In the genomic region with DNA sequence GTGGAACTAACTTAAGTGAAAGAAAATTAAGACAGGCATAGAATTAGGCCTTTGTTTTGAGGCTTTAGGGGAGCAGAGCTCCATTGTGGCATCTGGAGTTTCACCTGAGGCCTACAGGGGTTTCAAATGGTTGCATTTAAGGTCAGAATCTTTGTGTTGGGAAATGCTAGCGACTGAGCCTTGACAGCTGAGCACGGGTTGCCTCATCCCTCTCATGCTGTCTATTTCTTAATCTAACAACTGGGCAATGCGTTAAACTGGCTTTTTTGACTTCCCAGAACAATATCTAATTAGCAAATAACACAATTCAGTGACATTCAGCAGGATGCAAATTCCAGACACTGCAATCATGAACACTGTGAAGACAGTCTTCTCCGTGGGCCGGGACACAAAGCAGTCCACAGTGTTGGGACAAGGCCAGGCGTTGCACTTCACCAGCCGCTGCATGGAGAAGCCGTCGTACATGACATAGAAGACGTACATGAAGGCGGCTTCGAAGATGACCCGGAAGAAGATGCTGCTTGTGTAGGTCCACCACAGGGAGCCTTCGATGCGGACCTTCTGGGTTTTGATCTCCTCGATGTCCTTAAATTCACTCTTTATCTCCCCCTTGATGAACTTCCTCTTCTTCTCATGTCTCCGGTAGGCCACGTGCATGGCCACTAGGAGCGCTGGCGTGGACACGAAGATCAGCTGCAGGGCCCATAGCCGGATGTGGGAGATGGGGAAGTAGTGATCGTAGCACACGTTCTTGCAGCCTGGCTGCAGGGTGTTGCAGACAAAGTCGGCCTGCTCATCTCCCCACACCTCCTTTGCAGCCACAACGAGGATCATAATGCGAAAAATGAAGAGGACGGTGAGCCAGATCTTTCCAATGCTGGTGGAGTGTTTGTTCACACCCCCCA, we compare ENCODE assay signal across 12 cellular contexts. TPM values are rescaled to one million over a fixed set of nuclear protein-coding genes. Genes with fewer than 3 reads are reported as not detected.
DNase-seq lines count a peak whose midpoint lies in the region; ATAC-seq and TF ChIP-seq lines count a peak whose summit lies in the region.
"Had no signal": no experiment of that assay in that cellular context is flagged by ENCODE, and none has a peak within 500 bp of the region (broad histone marks: within the 10 kb centered on the region; RNA-seq: fewer than 3 reads in every experiment).

No MANE protein-coding gene starts in this region.

- H3K9me3 ChIP-seq in PC-3 (ENCODE audit: low read length) = no peaks in the 10 kb centered on the region
- H3K9me3 ChIP-seq in transverse colon = no peaks in the 10 kb centered on the region

- no peaks in the 10 kb centered on the region for H3F3A ChIP-seq in PC-3 (ENCODE audit: low read length, unreplicated experiment)

- H4K20me1 ChIP-seq in PC-3 (ENCODE audit: low read length) = no peaks in the 10 kb centered on the region

- no peaks in the 10 kb centered on the region for H3K27me3 ChIP-seq in PC-3 (ENCODE audit: low read length)
- H3K27me3 ChIP-seq in transverse colon = peaks cover 22% of the 10 kb centered on the region

- H3K4me2 ChIP-seq in PC-3 (ENCODE audit: low read length) = no peak overlapping the region

- CTCF ChIA-PET in activated naive CD4-positive, alpha-beta T cell treated with anti-CD3 and anti-CD28 coated beads, Interleukin-2, amount 10 ng/mL, durations not matched to agents 7 days and 5 days (lab: Charles Lee) = no interaction called here
- CTCF ChIA-PET in PC-3 (lab: Charles Lee) = no interaction called here

- H3K27ac ChIP-seq in PC-3 (ENCODE audit: low read length) (no peak overlapping the region), transverse colon (peak overlapping the region in 1 of 4 donors; percentile 35)

- TF ChIP-seq CTCF in PC-3 (conservative IDR thresholded peaks at IDR 0.05; ENCODE audit: low read depth, low read length) (peak; percentile 31; the same call in 1 of the 2 replicates), endothelial cell (IDR thresholded peaks at IDR 0.05; ENCODE audit: unreplicated experiment) (peak; percentile 37), transverse colon (IDR thresholded peaks at IDR 0.05) (peak in 3 of 5 experiments; percentile 13 to 39 (median 29))

- H3K4me3 ChIP-seq in PC-3 (ENCODE audit: low read length) = no peak overlapping the region
- no peak overlapping the region for H3K4me3 ChIP-seq in transverse colon

- TF ChIP-seq POLR2A in transverse colon (IDR thresholded peaks at IDR 0.05) = no peak

- peaks cover 11% of the 10 kb centered on the region for H3K4me1 Mint-ChIP-seq in activated naive CD4-positive, alpha-beta T cell treated with anti-CD3 and anti-CD28 coated beads, Interleukin-2, amount 10 ng/mL, durations not matched to agents 7 days and 5 days
- no peaks in the 10 kb centered on the region for H3K4me1 Mint-ChIP-seq in endothelial cell (ENCODE audit: unreplicated experiment)

- BruUV-seq in PC-3 (replicated peaks; lab: Mats Ljungman, UMichigan) = no TSS peak

- H3K9me2 ChIP-seq in PC-3 (replicated peaks; ENCODE audit: low read length) = no peaks in the 10 kb centered on the region

- 57 to 86% methylated on average over 12 to 28 of the region's 28 CpGs for WGBS in transverse colon (ENCODE audit: low coverage in 1 of 2), 2 donors

- peaks cover 68% of the 10 kb centered on the region for H3K27me3 Mint-ChIP-seq in activated naive CD4-positive, alpha-beta T cell treated with anti-CD3 and anti-CD28 coated beads, Interleukin-2, amount 10 ng/mL, durations not matched to agents 7 days and 5 days
- H3K27me3 Mint-ChIP-seq in endothelial cell (ENCODE audit: unreplicated experiment) = peaks cover 12% of the 10 kb centered on the region

- H3K9ac ChIP-seq in PC-3 (ENCODE audit: low read length) = no peak overlapping the region

- POLR2A ChIA-PET in PC-3 (lab: Charles Lee; ENCODE audit: unreplicated experiment) = no interaction called here

- DNase-seq in activated naive CD4-positive, alpha-beta T cell treated with anti-CD3 and anti-CD28 coated beads, Interleukin-2, amount 10 ng/mL, durations not matched to agents 7 days and 5 days = peak; percentile 38
- DNase-seq in activated naive CD4-positive, alpha-beta T cell treated with Interleukin-2 at 50 U/mL for 16 hours = no peak
- DNase-seq in PC-3 = no peak
- DNase-seq in endothelial cell (ENCODE audit: low spot score) = no peak
- peak; percentile 38 for DNase-seq in transverse colon
- DNase-seq in effector CD4-positive, alpha-beta T cell = no peak
- DNase-seq in anterior cingulate cortex (lab: John Stamatoyannopoulos, UW) = no peak
- DNase-seq in medulla oblongata (ENCODE audit: extremely low spot score) = no peak
- DNase-seq: small intestine had no signal

- no peak overlapping the region for H3K27ac Mint-ChIP-seq in activated naive CD4-positive, alpha-beta T cell treated with anti-CD3 and anti-CD28 coated beads, Interleukin-2, amount 10 ng/mL, durations not matched to agents 7 days and 5 days
- no peak overlapping the region for H3K27ac Mint-ChIP-seq in endothelial cell (ENCODE audit: unreplicated experiment)
- H3K27ac Mint-ChIP-seq: activated T-cell treated with anti-CD3 and anti-CD28 coated beads, Interleukin-2, amount 50 U/mL, for 72 hours had no signal

- ATAC-seq in PC-3 = no peak
- ATAC-seq: activated T-cell treated with anti-CD3 and anti-CD28 coated beads, Interleukin-2, amount 50 U/mL, for 72 hours had no signal

- no peaks in the 10 kb centered on the region for H3K9me3 Mint-ChIP-seq in activated naive CD4-positive, alpha-beta T cell treated with anti-CD3 and anti-CD28 coated beads, Interleukin-2, amount 10 ng/mL, durations not matched to agents 7 days and 5 days
- no peaks in the 10 kb centered on the region for H3K9me3 Mint-ChIP-seq in endothelial cell (ENCODE audit: unreplicated experiment)
- H3K9me3 Mint-ChIP-seq: activated T-cell treated with anti-CD3 and anti-CD28 coated beads, Interleukin-2, amount 50 U/mL, for 72 hours had no signal

- H3K79me2 ChIP-seq in PC-3 (ENCODE audit: low read length) = peaks cover 39% of the 10 kb centered on the region

- TF ChIP-seq EP300 in transverse colon (IDR thresholded peaks at IDR 0.05; ENCODE audit: low read depth) = no peak

- intact Hi-C loops in PC-3 (cut with micrococcal nuclease) = loop anchor here (10.0 kb wide), 1 partner anchor 736 kb away; no protein-coding TSS in a partner anchor
- intact Hi-C loops in transverse colon (cut with DNase I; ENCODE audit: low total_unique reads) = no loop called here

- no peak overlapping the region for H3K4me3 Mint-ChIP-seq in activated naive CD4-positive, alpha-beta T cell treated with anti-CD3 and anti-CD28 coated beads, Interleukin-2, amount 10 ng/mL, durations not matched to agents 7 days and 5 days
- no peak overlapping the region for H3K4me3 Mint-ChIP-seq in endothelial cell (ENCODE audit: unreplicated experiment)
- H3K4me3 Mint-ChIP-seq: activated T-cell treated with anti-CD3 and anti-CD28 coated beads, Interleukin-2, amount 50 U/mL, for 72 hours had no signal

- H3K4me1 ChIP-seq in PC-3 (ENCODE audit: insufficient read depth, low read length) (peaks cover 27% of the 10 kb centered on the region), transverse colon (peaks cover 10 to 32% (median 24%) of the 10 kb centered on the region in 4 donors)

- no peak overlapping the region for H2AFZ ChIP-seq in PC-3 (ENCODE audit: low read length)

- in situ Hi-C loops in transverse colon (cut with MboI; ENCODE audit: low pct_ligation_motif_present in 1 of 4, low pct_unique_long_range_greater_than_20kb in 1 of 4, low sequenced_read_pairs in 3 of 4) = loop anchor here in 3 of 4 donors (10.0 to 25.0 kb wide), 5 partner anchors 298 to 748 kb away; partner anchors contain the start of gene XPO4 (in 1 of the 3)

- H3K36me3 ChIP-seq in PC-3 (ENCODE audit: low read depth, low read length) = peaks cover 17% of the 10 kb centered on the region; the same call in 1 of the 2 replicates
- H3K36me3 ChIP-seq in transverse colon = no peaks in the 10 kb centered on the region

- H3K36me3 Mint-ChIP-seq in activated naive CD4-positive, alpha-beta T cell treated with anti-CD3 and anti-CD28 coated beads, Interleukin-2, amount 10 ng/mL, durations not matched to agents 7 days and 5 days = no peaks in the 10 kb centered on the region
- no peaks in the 10 kb centered on the region for H3K36me3 Mint-ChIP-seq in endothelial cell (ENCODE audit: low read depth, unreplicated experiment)

RNA-seq across cellular contexts. Expression of gene GJB2, which starts 3.8 kb away (rescaled TPM):
- 46.5 and 53.0 TPM in 2 replicates for total RNA-seq in PC-3 (2014; rRNA removed)
- total RNA-seq in endothelial cell (ENCODE audit: unreplicated experiment) = 0.23 TPM
- 10 to 100 TPM in 3 of 4 donors, 1 to 10 TPM in 1; 5.0 to 38.4 (median 25.9) TPM for total RNA-seq in transverse colon
- total RNA-seq: glomerular endothelial cell had no signal

RNA-seq across cellular contexts. Expression of gene GJA3, which starts 28.0 kb away (rescaled TPM):
- 0.55 and 1.2 TPM in 2 replicates for total RNA-seq in PC-3 (2014; rRNA removed)
- not detected for total RNA-seq in endothelial cell (ENCODE audit: unreplicated experiment)
- under 1 TPM in 1 of 4 donors, not detected in 3; 0.14 TPM for total RNA-seq in transverse colon

RNA-seq across cellular contexts. Expression of gene GJB6, which starts 43.2 kb away (rescaled TPM):
- total RNA-seq in PC-3 (2014; rRNA removed) (0.52 and 0.84 TPM in 2 replicates), endothelial cell (ENCODE audit: unreplicated experiment) (0.23 TPM), transverse colon (under 1 TPM in 1 of 4 donors, not detected in 3; 0.68 TPM)
- total RNA-seq: glomerular endothelial cell, NCI-H460 had no signal

Comparison
In these comparisons a context has a peak if more than half of its experiments do, and no peak if none do; other contexts are left out.
1. DNase-seq: peak in activated naive CD4-positive, alpha-beta T cell treated with anti-CD3 and anti-CD28 coated beads, Interleukin-2, amount 10 ng/mL, durations not matched to agents 7 days and 5 days (single experiment) and transverse colon (single experiment); none in activated naive CD4-positive, alpha-beta T cell treated with Interleukin-2 at 50 U/mL for 16 hours (single experiment), PC-3 (single experiment), endothelial cell (single experiment), effector CD4-positive, alpha-beta T cell (single experiment), anterior cingulate cortex (0 of 58) and medulla oblongata (single experiment).
2. Peak in every context shown above with its lines, with median percentiles within 50 percentile points of each other: CTCF ChIP-seq.